Comparison of ENCODE assay signal across 11 cellular contexts in genomic region chr17:82772026-82772425, GRCh38. TPM values are rescaled to one million over a fixed set of nuclear protein-coding genes. Genes with fewer than 3 reads are reported as not detected.
A peak's percentile ranks its signal among the peaks of the same experiment; 100 is the strongest.
DNase-seq lines count a peak whose midpoint lies in the region; ATAC-seq and TF ChIP-seq lines count a peak whose summit lies in the region.
"Had no signal": no experiment of that assay in that cellular context is flagged by ENCODE, and none has a peak within 500 bp of the region (broad histone marks: within the 10 kb centered on the region; RNA-seq: fewer than 3 reads in every experiment).

No MANE protein-coding gene starts in this region.

- H3K27ac ChIP-seq in BLaER1 = no peak overlapping the region
- peak overlapping the region; percentile 45 for H3K27ac ChIP-seq in colonic mucosa
- H3K27ac ChIP-seq in lower lobe of right lung = no peak overlapping the region
- H3K27ac ChIP-seq: suprapubic skin had no signal

- H3K4me3 ChIP-seq in BLaER1 = no peak overlapping the region
- no peak overlapping the region for H3K4me3 ChIP-seq in colonic mucosa
- no peak overlapping the region for H3K4me3 ChIP-seq in lower lobe of right lung
- H3K4me3 ChIP-seq: suprapubic skin had no signal

- DNase-seq in NCI-H2029 (lab: John Stamatoyannopoulos, UW) (peak; percentile 37), colonic mucosa (peak; percentile 71), lower lobe of right lung (no peak), HK-2 (ENCODE audit: unreplicated experiment) (no peak), DMS153 treated with DMSO at 0.1 percent for 48 hours (lab: John Stamatoyannopoulos, UW; ENCODE audit: unreplicated experiment) (no peak)
- no peak for DNase-seq in activated naive CD4-positive, alpha-beta T cell treated with Interleukin-2 at 50 U/mL for 16 hours
- DNase-seq: foreskin melanocyte, NCI-H1694 had no signal

- H3K9ac ChIP-seq in BLaER1 (no peak overlapping the region), colonic mucosa (ENCODE audit: low read depth in 2 of 2, low read length in 2 of 2) (no peak overlapping the region)

- H3K4me2 ChIP-seq in BLaER1 = peak overlapping the region; percentile 19; the same call in 1 of the 2 replicates

- H3K9me3 ChIP-seq in BLaER1 = no peaks in the 10 kb centered on the region
- H3K9me3 ChIP-seq in colonic mucosa = no peaks in the 10 kb centered on the region
- H3K9me3 ChIP-seq in lower lobe of right lung = no peaks in the 10 kb centered on the region
- H3K9me3 ChIP-seq: suprapubic skin had no signal

- intact Hi-C loops in colonic mucosa (cut with DNase I) (loop anchor here (5.0 kb wide), 1 partner anchor 105 kb away; no protein-coding TSS in a partner anchor), lower lobe of right lung (cut with DNase I) (no loop called here)

- ATAC-seq in lower lobe of right lung = peak; percentile 65 to 73
- no peak for ATAC-seq in GM18867 (IDR thresholded peaks at IDR 0.05; ENCODE audit: unreplicated experiment)

- peaks cover 52% of the 10 kb centered on the region for H3K4me1 ChIP-seq in BLaER1
- H3K4me1 ChIP-seq in colonic mucosa = no peaks in the 10 kb centered on the region
- peaks cover 9% of the 10 kb centered on the region for H3K4me1 ChIP-seq in lower lobe of right lung

- H3K36me3 ChIP-seq in BLaER1 = peaks cover 64% of the 10 kb centered on the region
- no peaks in the 10 kb centered on the region for H3K36me3 ChIP-seq in colonic mucosa
- H3K36me3 ChIP-seq in lower lobe of right lung = peaks cover 50% of the 10 kb centered on the region

- H4K20me1 ChIP-seq in BLaER1 = peaks cover 25% of the 10 kb centered on the region

- H3K27me3 ChIP-seq in BLaER1 (no peaks in the 10 kb centered on the region), colonic mucosa (no peaks in the 10 kb centered on the region), lower lobe of right lung (ENCODE audit: low read depth) (no peaks in the 10 kb centered on the region)
- H3K27me3 ChIP-seq: suprapubic skin had no signal

- TF ChIP-seq CTCF in colonic mucosa (IDR thresholded peaks at IDR 0.05) (no peak), lower lobe of right lung (IDR thresholded peaks at IDR 0.05) (no peak)

RNA-seq across cellular contexts. Expression of gene TBCD, which starts 20.2 kb away (rescaled TPM):
- 100 to 1,000 TPM in 1 of 2 donors, 10 to 100 TPM in 1; 49.2 to 101 TPM for total RNA-seq in colonic mucosa
- total RNA-seq in lower lobe of right lung = 84.8 TPM

RNA-seq across cellular contexts. Expression of gene FN3K, which starts 36.6 kb away (rescaled TPM):
- total RNA-seq in colonic mucosa = 10 to 100 TPM; 46.9 to 69.5 TPM
- 27.9 TPM for total RNA-seq in lower lobe of right lung

RNA-seq across cellular contexts. Expression of gene FN3KRP, which starts 55.5 kb away (rescaled TPM):
- 10 to 100 TPM; 34.4 to 52.5 TPM for total RNA-seq in colonic mucosa
- 28.1 TPM for total RNA-seq in lower lobe of right lung

Comparison
In these comparisons a context has a peak if more than half of its experiments do, and no peak if none do; other contexts are left out.
1. DNase-seq: peak in NCI-H2029 (single experiment) and colonic mucosa (single experiment); none in lower lobe of right lung (single experiment), activated naive CD4-positive, alpha-beta T cell treated with Interleukin-2 at 50 U/mL for 16 hours (single experiment), HK-2 (single experiment) and DMS153 treated with DMSO at 0.1 percent for 48 hours (single experiment).